18 cellular contexts compared by ENCODE assay signal in the genomic region with DNA sequence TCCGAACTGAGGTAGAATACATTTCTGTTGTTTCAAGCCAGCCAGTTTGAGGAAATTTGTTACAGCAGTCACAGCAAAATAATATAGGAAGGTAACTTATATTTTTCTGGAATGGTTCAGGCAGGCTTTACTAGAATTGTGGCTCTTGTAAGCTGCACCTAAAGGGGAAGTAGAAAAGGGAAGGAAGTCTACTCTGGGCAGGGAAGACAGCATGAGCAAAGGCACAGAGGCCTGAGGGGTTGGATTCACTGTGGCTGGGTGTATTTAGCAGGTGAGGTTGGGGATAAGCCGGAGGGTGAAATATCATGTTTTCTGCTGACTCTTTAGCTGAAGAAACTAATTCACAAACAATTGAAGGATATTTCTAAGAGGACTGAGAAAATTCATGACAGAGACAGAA.
DNase-seq lines count a peak whose midpoint lies in the region; ATAC-seq and TF ChIP-seq lines count a peak whose summit lies in the region.
"Had no signal": no experiment of that assay in that cellular context is flagged by ENCODE, and none has a peak within 500 bp of the region (broad histone marks: within the 10 kb centered on the region; RNA-seq: fewer than 3 reads in every experiment).

No MANE protein-coding gene starts in this region.

- H3K4me2 ChIP-seq in hepatocyte, result no peak overlapping the region

- DNase-seq in KBM-7, result peak; percentile 45
- DNase-seq in NOMO-1 treated with DMSO at 0.1 percent for 48 hours (lab: John Stamatoyannopoulos, UW; ENCODE audit: unreplicated experiment), result peak; percentile 53
- no peak for DNase-seq in hepatocyte (ENCODE audit: low spot score)
- no peak for DNase-seq in suprapubic skin (ENCODE audit: low spot score in 2 of 2)
- DNase-seq in T-helper 2 cell, result no peak
- DNase-seq in AG08395 (ENCODE audit: low spot score), result no peak
- DNase-seq: activated CD4-positive, alpha-beta T cell treated with anti-CD3 and anti-CD28 coated beads for 48 hours; aorta; CD8-positive, alpha-beta memory T cell; DMS153; MM.1S; naive thymus-derived CD8-positive, alpha-beta T cell; NCI-H2171; NCI-H524; retina; stimulated activated naive CD8-positive, alpha-beta T cell treated with anti-CD3 and anti-CD28 coated beads, Interleukin-15, Interleukin-2, amounts not matched to agents 100 U/mL and 50 U/mL, for 24 hours; tibial artery had no signal

- H2AFZ ChIP-seq in hepatocyte, result no peak overlapping the region

- H3K27ac ChIP-seq in hepatocyte (peak overlapping the region; percentile 17), suprapubic skin (peak overlapping the region; percentile 4)
- H3K27ac ChIP-seq: tibial artery had no signal

- H3K9me2 ChIP-seq in hepatocyte (replicated peaks; ENCODE audit: insufficient read depth), result no peaks in the 10 kb centered on the region

- no peak for TF ChIP-seq EP300 in suprapubic skin (IDR thresholded peaks at IDR 0.05)

- H3K4me1 ChIP-seq in hepatocyte (ENCODE audit: insufficient read depth) (no peaks in the 10 kb centered on the region), suprapubic skin (peaks cover 22% of the 10 kb centered on the region)
- H3K4me1 ChIP-seq: tibial artery had no signal

- no peaks in the 10 kb centered on the region for H4K20me1 ChIP-seq in hepatocyte (ENCODE audit: insufficient read depth, poor library complexity, severe bottlenecking)

- TF ChIP-seq POLR2A in suprapubic skin (IDR thresholded peaks at IDR 0.05), result no peak

- H3K79me2 ChIP-seq in hepatocyte, result no peaks in the 10 kb centered on the region

- 98% methylated on average over 2 of the region's 2 CpGs for WGBS in hepatocyte (ENCODE audit: low lambda C conversion rate, missing lambda C conversion rate)
- WGBS in suprapubic skin, result 72% methylated on average over 2 of the region's 2 CpGs

- in situ Hi-C loops in KBM-7 (cut with MboI; ENCODE audit: low pct_unique_long_range_greater_than_20kb, low sequenced_read_pairs), result no loop called here

- no peaks in the 10 kb centered on the region for H3K27me3 ChIP-seq in hepatocyte
- H3K27me3 ChIP-seq in suprapubic skin, result no peaks in the 10 kb centered on the region
- H3K27me3 ChIP-seq: tibial artery had no signal

- no peaks in the 10 kb centered on the region for H3K36me3 ChIP-seq in hepatocyte (replicated peaks; ENCODE audit: insufficient read depth, low read depth)
- no peaks in the 10 kb centered on the region for H3K36me3 ChIP-seq in suprapubic skin
- H3K36me3 ChIP-seq: tibial artery had no signal

- H3K4me3 ChIP-seq in hepatocyte (no peak overlapping the region), suprapubic skin (no peak overlapping the region)
- H3K4me3 ChIP-seq: tibial artery had no signal

- no peak for ATAC-seq in HG03196 (IDR thresholded peaks at IDR 0.05; ENCODE audit: unreplicated experiment)
- ATAC-seq: naive thymus-derived CD8-positive, alpha-beta T cell; stimulated activated naive CD8-positive, alpha-beta T cell treated with anti-CD3 and anti-CD28 coated beads, Interleukin-15, Interleukin-2, amounts not matched to agents 100 U/mL and 50 U/mL, for 24 hours had no signal

- H3K9me3 ChIP-seq in hepatocyte (ENCODE audit: low read depth) (no peaks in the 10 kb centered on the region), suprapubic skin (no peaks in the 10 kb centered on the region)
- H3K9me3 ChIP-seq: tibial artery had no signal

- TF ChIP-seq CTCF in hepatocyte (IDR thresholded peaks at IDR 0.05; ENCODE audit: poor library complexity) (no peak), suprapubic skin (IDR thresholded peaks at IDR 0.05) (no peak)

Comparison
In these comparisons a context has a peak if more than half of its experiments do, and no peak if none do; other contexts are left out.
1. DNase-seq: peak in KBM-7 (single experiment) and NOMO-1 treated with DMSO at 0.1 percent for 48 hours (single experiment); none in hepatocyte (single experiment), suprapubic skin (0 of 2), T-helper 2 cell (0 of 5) and AG08395 (single experiment).